ENCODE assay signal across 12 cellular contexts in the genomic region with DNA sequence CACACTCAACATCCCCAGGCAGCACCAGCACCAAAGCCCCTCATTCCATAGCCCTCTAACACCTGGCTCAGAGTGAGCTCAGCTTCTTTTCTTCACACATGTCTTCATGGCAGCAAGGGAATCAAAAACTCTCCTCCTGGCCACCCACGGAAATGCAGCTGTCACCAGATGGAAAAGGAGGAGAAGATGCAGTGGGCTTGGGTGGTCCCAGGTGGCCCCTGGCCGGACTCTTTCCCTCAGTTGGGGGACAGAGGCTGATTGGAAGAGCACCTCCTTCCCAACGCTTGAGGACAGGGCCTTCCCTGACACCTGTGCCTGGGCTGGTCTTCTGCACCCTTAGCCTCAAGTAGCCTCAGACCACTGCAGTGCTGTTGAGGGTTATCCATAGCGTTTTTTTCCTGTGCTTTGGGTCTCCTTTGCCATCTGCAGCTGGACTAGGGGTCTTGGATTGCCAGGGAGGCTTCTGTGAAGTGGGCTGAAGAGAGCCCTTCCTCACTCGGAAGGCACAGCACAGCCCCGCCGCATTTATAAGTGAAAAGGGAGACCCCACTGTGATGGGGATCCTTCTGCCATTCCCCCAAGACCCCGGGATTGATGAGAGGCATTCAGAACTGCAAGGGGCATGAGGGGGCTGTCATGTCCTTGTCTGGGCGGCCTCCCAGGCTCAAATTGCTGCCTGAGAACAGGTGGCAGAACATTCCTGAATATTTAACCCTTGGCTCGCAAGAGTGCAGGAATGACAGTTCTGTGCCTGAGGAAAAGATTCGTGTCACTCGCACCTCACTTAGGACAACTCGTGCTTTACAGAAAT.
DNase-seq lines count a peak whose midpoint lies in the region; ATAC-seq and TF ChIP-seq lines count a peak whose summit lies in the region.
"Had no signal": no experiment of that assay in that cellular context is flagged by ENCODE, and none has a peak within 500 bp of the region (broad histone marks: within the 10 kb centered on the region; RNA-seq: fewer than 3 reads in every experiment).

No MANE protein-coding gene starts in this region.

- peaks cover 17% of the 10 kb centered on the region for H3K36me3 Mint-ChIP-seq in T-helper 1 cell treated with Interleukin-12 subunit alpha and Interleukin-12 subunit beta and Interleukin-4 antibody, amounts not matched to agents 30 μg/mL and 1 μg/mL, for 36 hours (ENCODE audit: low read depth)
- H3K36me3 Mint-ChIP-seq in H9 (ENCODE audit: insufficient read depth in 1 of 3, low read depth in 3 of 3) = no peaks in the 10 kb centered on the region

- no peak overlapping the region for H2BK15ac ChIP-seq in H9 (ENCODE audit: low read depth, low read length)

- no peak overlapping the region for H3K56ac ChIP-seq in H9 (ENCODE audit: insufficient read length, low read depth, low read length)

- no peaks in the 10 kb centered on the region for H3K23me2 ChIP-seq in H9 (ENCODE audit: insufficient read length, low read depth, low read length, poor library complexity, severe bottlenecking)

- H2AFZ ChIP-seq in H9 (ENCODE audit: low read length) = no peak overlapping the region

- H4K5ac ChIP-seq in H9 (ENCODE audit: insufficient read length, low read depth, low read length) = no peak overlapping the region

- H3K9ac ChIP-seq in H9 (ENCODE audit: extremely low read depth, insufficient read length, low read length) = no peak overlapping the region

- H4K8ac ChIP-seq in H9 (replicated peaks; ENCODE audit: insufficient read length, low read depth, low read length) = no peak overlapping the region

- TF ChIP-seq CTCF in RWPE2 (IDR thresholded peaks at IDR 0.05; ENCODE audit: poor library complexity, severe bottlenecking) = no peak
- TF ChIP-seq CTCF in coronary artery (IDR thresholded peaks at IDR 0.05) = no peak
- no peak for TF ChIP-seq CTCF in H9 (conservative IDR thresholded peaks at IDR 0.05)

- peaks cover 38% of the 10 kb centered on the region for H3K4me1 ChIP-seq in RWPE2 (ENCODE audit: insufficient read depth, poor library complexity, severe bottlenecking)
- H3K4me1 ChIP-seq in H9 (ENCODE audit: insufficient read depth, low read length) = no peaks in the 10 kb centered on the region; the same call in 1 of the 2 replicates

- H3K4me3 Mint-ChIP-seq in T-helper 1 cell treated with Interleukin-12 subunit alpha and Interleukin-12 subunit beta and Interleukin-4 antibody, amounts not matched to agents 30 μg/mL and 1 μg/mL, for 36 hours = peak overlapping the region; percentile 86
- no peak overlapping the region for H3K4me3 Mint-ChIP-seq in H9

- no peaks in the 10 kb centered on the region for H3K27me3 Mint-ChIP-seq in T-helper 1 cell treated with Interleukin-12 subunit alpha and Interleukin-12 subunit beta and Interleukin-4 antibody, amounts not matched to agents 30 μg/mL and 1 μg/mL, for 36 hours (ENCODE audit: low read depth)
- peaks cover 1% of the 10 kb centered on the region for H3K27me3 Mint-ChIP-seq in H9 (ENCODE audit: low read depth)

- no peak overlapping the region; the same call in 1 of the 2 replicates for H3K14ac ChIP-seq in H9 (ENCODE audit: insufficient read depth, low read length)

- H3K79me2 ChIP-seq in H9 (ENCODE audit: insufficient read depth, low read length) = no peaks in the 10 kb centered on the region

- no peak overlapping the region for H3K4me3 ChIP-seq in RWPE2 (ENCODE audit: severe bottlenecking)
- H3K4me3 ChIP-seq in coronary artery = no peak overlapping the region
- H3K4me3 ChIP-seq: esophagus muscularis mucosa had no signal

- no peak overlapping the region for H2BK12ac ChIP-seq in H9 (ENCODE audit: insufficient read length, low read depth, low read length)

- no peak overlapping the region for H3K4me2 ChIP-seq in H9 (ENCODE audit: insufficient read depth, insufficient read length, low read length)

- no peak overlapping the region for H4K91ac ChIP-seq in H9 (ENCODE audit: insufficient read length, low read depth, low read length)

- no peak overlapping the region for H2AK5ac ChIP-seq in H9 (ENCODE audit: insufficient read length, low read length)

- no peak overlapping the region for H3K18ac ChIP-seq in H9 (ENCODE audit: insufficient read length, low read depth, low read length)

- peak overlapping the region; percentile 69 for H3K27ac ChIP-seq in RWPE2 (ENCODE audit: poor library complexity, severe bottlenecking)
- H3K27ac ChIP-seq in coronary artery = no peak overlapping the region
- no peak overlapping the region for H3K27ac ChIP-seq in H9 (ENCODE audit: insufficient read length, low read depth, low read length)
- H3K27ac ChIP-seq: 22Rv1, esophagus muscularis mucosa had no signal

- H3K9me3 Mint-ChIP-seq in T-helper 1 cell treated with Interleukin-12 subunit alpha and Interleukin-12 subunit beta and Interleukin-4 antibody, amounts not matched to agents 30 μg/mL and 1 μg/mL, for 36 hours = peaks cover 3% of the 10 kb centered on the region
- no peaks in the 10 kb centered on the region for H3K9me3 Mint-ChIP-seq in H9

- H2BK120ac ChIP-seq in H9 (ENCODE audit: low read depth, low read length, poor library complexity, severe bottlenecking) = no peak overlapping the region

- no peak overlapping the region for H3K4ac ChIP-seq in H9 (ENCODE audit: low read depth, low read length)

- H3K9me3 ChIP-seq in RWPE2 (ENCODE audit: severe bottlenecking) (no peaks in the 10 kb centered on the region), H9 (ENCODE audit: control insufficient read depth, low read depth, low read length) (no peaks in the 10 kb centered on the region)
- H3K9me3 ChIP-seq: esophagus muscularis mucosa, thoracic aorta had no signal

- H3K36me3 ChIP-seq in RWPE2 (ENCODE audit: low read depth) = no peaks in the 10 kb centered on the region
- H3K36me3 ChIP-seq: esophagus muscularis mucosa, thoracic aorta had no signal

- DNase-seq in T-helper 1 cell = no peak
- no peak for DNase-seq in RWPE2 (ENCODE audit: low spot score)
- peak; percentile 58 for DNase-seq in coronary artery (ENCODE audit: low spot score)
- peak; percentile 40 for DNase-seq in stimulated activated CD8-positive, alpha-beta memory T cell treated with anti-CD3 and anti-CD28 coated beads, Interleukin-4, amount 100 ng/mL, for 48 hours
- no peak for DNase-seq in H9
- DNase-seq: Calu3 had no signal

- H2BK5ac ChIP-seq in H9 (ENCODE audit: insufficient read length, low read length) = no peak overlapping the region

- H3K79me1 ChIP-seq in H9 (ENCODE audit: insufficient read depth, low read depth, low read length, poor library complexity, severe bottlenecking) = no peaks in the 10 kb centered on the region

- no peak for ATAC-seq in RWPE2 (ENCODE audit: low read depth)
- no peak for ATAC-seq in GM21360 (IDR thresholded peaks at IDR 0.05; ENCODE audit: unreplicated experiment)
- ATAC-seq in GM21515 (IDR thresholded peaks at IDR 0.05; ENCODE audit: unreplicated experiment) = no peak

- H2BK20ac ChIP-seq in H9 (ENCODE audit: low read depth, low read length, poor library complexity, severe bottlenecking) = no peak overlapping the region

- no peak overlapping the region for H3T11ph ChIP-seq in H9 (ENCODE audit: low read length)

- H4K20me1 ChIP-seq in H9 (ENCODE audit: control insufficient read depth, insufficient read depth, insufficient read length) = no peaks in the 10 kb centered on the region

- WGBS in H9 (ENCODE audit: extremely low coverage, insufficient read length, low lambda C conversion rate) = no CpG with 5 or more reads among the region's 13 CpGs

- peaks cover 62% of the 10 kb centered on the region for H3K4me1 Mint-ChIP-seq in T-helper 1 cell treated with Interleukin-12 subunit alpha and Interleukin-12 subunit beta and Interleukin-4 antibody, amounts not matched to agents 30 μg/mL and 1 μg/mL, for 36 hours (ENCODE audit: low read depth)
- peaks cover 15 to 23% of the 10 kb centered on the region in 2 experiments for H3K4me1 Mint-ChIP-seq in H9

- H3K23ac ChIP-seq in H9 (ENCODE audit: insufficient read length, low read depth, low read length) = no peak overlapping the region

- peak overlapping the region; percentile 98 for H3K27ac Mint-ChIP-seq in T-helper 1 cell treated with Interleukin-12 subunit alpha and Interleukin-12 subunit beta and Interleukin-4 antibody, amounts not matched to agents 30 μg/mL and 1 μg/mL, for 36 hours
- H3K27ac Mint-ChIP-seq in H9 = no peak overlapping the region; a peak in 1 of 7 replicates

- H3K27me3 ChIP-seq in RWPE2 (ENCODE audit: insufficient read depth, poor library complexity, severe bottlenecking) = no peaks in the 10 kb centered on the region
- H3K27me3 ChIP-seq in H9 (ENCODE audit: insufficient read depth, low read length) = no peaks in the 10 kb centered on the region
- H3K27me3 ChIP-seq: esophagus muscularis mucosa had no signal

Comparison
In these comparisons a context has a peak if more than half of its experiments do, and no peak if none do; other contexts are left out.
1. DNase-seq: peak in coronary artery (single experiment) and stimulated activated CD8-positive, alpha-beta memory T cell treated with anti-CD3 and anti-CD28 coated beads, Interleukin-4, amount 100 ng/mL, for 48 hours (single experiment); none in T-helper 1 cell (0 of 5), RWPE2 (single experiment) and H9 (single experiment).